In genomic region chr6:11537229-11538048, GRCh38 we compare ENCODE assay signal across 8 cellular contexts. TPM values are rescaled to one million over a fixed set of nuclear protein-coding genes. Genes with fewer than 3 reads are reported as not detected.
A peak's percentile ranks its signal among the peaks of the same experiment; 100 is the strongest.
DNase-seq lines count a peak whose midpoint lies in the region; ATAC-seq and TF ChIP-seq lines count a peak whose summit lies in the region.

A gene with protein sequence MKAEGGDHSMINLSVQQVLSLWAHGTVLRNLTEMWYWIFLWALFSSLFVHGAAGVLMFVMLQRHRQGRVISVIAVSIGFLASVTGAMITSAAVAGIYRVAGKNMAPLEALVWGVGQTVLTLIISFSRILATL (plus strand): TSS chr6:11537749. CDS start chr6:11538278, 529 bp downstream.

- H3K27me3 ChIP-seq in liver (ENCODE audit: control insufficient read depth in 4 of 4, insufficient read depth in 4 of 4, low read length in 3 of 4), result no peaks in the 10 kb centered on the region

- H3K36me3 Mint-ChIP-seq in CD14-positive monocyte, result peaks cover 16 to 19% of the 10 kb centered on the region in 2 donors

- H3K9me3 Mint-ChIP-seq in CD14-positive monocyte, result peaks cover 0 to 3% (median 0%) of the 10 kb centered on the region in 7 donors

- peaks cover 46% of the 10 kb centered on the region for H3K4me1 Mint-ChIP-seq in CD14-positive monocyte

- peak within 1 kb of the TSS; percentile 88 to 91 for H3K27ac ChIP-seq in liver (ENCODE audit: low read depth in 1 of 2, low read length in 2 of 2)

- DNase-seq in CD14-positive monocyte (ENCODE audit: low spot score), result peak; percentile 97
- DNase-seq in NCI-H526 treated with DMSO at 0.1 percent for 48 hours (lab: John Stamatoyannopoulos, UW), result peak; percentile 90
- peak; percentile 96 for DNase-seq in activated CD4-positive, alpha-beta T cell treated with anti-CD3 and anti-CD28 coated beads, Interleukin-2, amount 50 U/mL, for 1 hour
- peak; percentile 49 for DNase-seq in cortex of kidney (lab: John Stamatoyannopoulos, UW)
- peak; percentile 95 for DNase-seq in stimulated activated CD4-positive, alpha-beta T cell treated with anti-CD3 and anti-CD28 coated beads, Interleukin-4, amount 100 ng/mL, for 1 hour

- under 1% methylated on average over 110 of the region's 110 CpGs for WGBS in liver

- no peak for TF ChIP-seq RAD21 in liver (IDR thresholded peaks at IDR 0.05)

- H3K36me3 ChIP-seq in liver (ENCODE audit: control insufficient read depth in 4 of 4, insufficient read depth in 3 of 4, low read depth in 1 of 4, low read length in 3 of 4), result no peaks in the 10 kb centered on the region

- H3K27ac Mint-ChIP-seq in CD14-positive monocyte, result peak within 1 kb of the TSS; percentile 95 to 99 (median 97)

- peak; percentile 94 for ATAC-seq in GM19395 (IDR thresholded peaks at IDR 0.05; ENCODE audit: unreplicated experiment)
- peak; percentile 94 for ATAC-seq in HG03521 (IDR thresholded peaks at IDR 0.05; ENCODE audit: unreplicated experiment)

- H3K4me1 ChIP-seq in liver (ENCODE audit: control insufficient read depth in 4 of 4, insufficient read depth in 4 of 4, low read length in 3 of 4), result peaks cover 2 to 27% (median 12%) of the 10 kb centered on the region in 4 donors

- peak within 1 kb of the TSS; percentile 69 to 92 for H3K9ac ChIP-seq in liver (ENCODE audit: low read depth in 1 of 2, low read length in 2 of 2)

- peaks cover 0 to 2% (median 0%) of the 10 kb centered on the region in 3 donors for H3K27me3 Mint-ChIP-seq in CD14-positive monocyte (ENCODE audit: low read depth in 3 of 3)

- intact Hi-C loops in CD14-positive monocyte (cut with micrococcal nuclease), result loop anchor here (5.0 kb wide), 2 partner anchors 35 to 40 kb away; no protein-coding TSS in a partner anchor

- TF ChIP-seq CTCF in CD14-positive monocyte (IDR thresholded peaks at IDR 0.05), result no peak
- no peak for TF ChIP-seq CTCF in liver (IDR thresholded peaks at IDR 0.05; ENCODE audit: low read depth, low read length, missing input control)

- H3K4me3 ChIP-seq in liver (ENCODE audit: low read depth in 1 of 3, low read length in 3 of 3), result peak within 1 kb of the TSS; percentile 72 to 97 (median 80)

- peak within 1 kb of the TSS; percentile 88 to 97 for H3K4me3 Mint-ChIP-seq in CD14-positive monocyte

- no peaks in the 10 kb centered on the region for H3K9me3 ChIP-seq in liver (ENCODE audit: control insufficient read depth in 4 of 4, low read length in 3 of 4)

TF ChIP-seq in liver, 16 proteins besides CTCF, POLR2A, EP300 and RAD21:
- TF ChIP-seq SP1 (IDR thresholded peaks at IDR 0.05) (peak; percentile 59), EGR1 (IDR thresholded peaks at IDR 0.05; ENCODE audit: low read depth in 2 of 2) (peak; percentile 27 to 81), JUND (IDR thresholded peaks at IDR 0.05) (no peak), FOXA1 (IDR thresholded peaks at IDR 0.05) (no peak), FOXA2 (IDR thresholded peaks at IDR 0.05) (no peak), GABPA (IDR thresholded peaks at IDR 0.05 in 1 of 2, conservative IDR thresholded peaks at IDR 0.05 in 1 of 2) (no peak)
- TF ChIP-seq, protein P1, sequence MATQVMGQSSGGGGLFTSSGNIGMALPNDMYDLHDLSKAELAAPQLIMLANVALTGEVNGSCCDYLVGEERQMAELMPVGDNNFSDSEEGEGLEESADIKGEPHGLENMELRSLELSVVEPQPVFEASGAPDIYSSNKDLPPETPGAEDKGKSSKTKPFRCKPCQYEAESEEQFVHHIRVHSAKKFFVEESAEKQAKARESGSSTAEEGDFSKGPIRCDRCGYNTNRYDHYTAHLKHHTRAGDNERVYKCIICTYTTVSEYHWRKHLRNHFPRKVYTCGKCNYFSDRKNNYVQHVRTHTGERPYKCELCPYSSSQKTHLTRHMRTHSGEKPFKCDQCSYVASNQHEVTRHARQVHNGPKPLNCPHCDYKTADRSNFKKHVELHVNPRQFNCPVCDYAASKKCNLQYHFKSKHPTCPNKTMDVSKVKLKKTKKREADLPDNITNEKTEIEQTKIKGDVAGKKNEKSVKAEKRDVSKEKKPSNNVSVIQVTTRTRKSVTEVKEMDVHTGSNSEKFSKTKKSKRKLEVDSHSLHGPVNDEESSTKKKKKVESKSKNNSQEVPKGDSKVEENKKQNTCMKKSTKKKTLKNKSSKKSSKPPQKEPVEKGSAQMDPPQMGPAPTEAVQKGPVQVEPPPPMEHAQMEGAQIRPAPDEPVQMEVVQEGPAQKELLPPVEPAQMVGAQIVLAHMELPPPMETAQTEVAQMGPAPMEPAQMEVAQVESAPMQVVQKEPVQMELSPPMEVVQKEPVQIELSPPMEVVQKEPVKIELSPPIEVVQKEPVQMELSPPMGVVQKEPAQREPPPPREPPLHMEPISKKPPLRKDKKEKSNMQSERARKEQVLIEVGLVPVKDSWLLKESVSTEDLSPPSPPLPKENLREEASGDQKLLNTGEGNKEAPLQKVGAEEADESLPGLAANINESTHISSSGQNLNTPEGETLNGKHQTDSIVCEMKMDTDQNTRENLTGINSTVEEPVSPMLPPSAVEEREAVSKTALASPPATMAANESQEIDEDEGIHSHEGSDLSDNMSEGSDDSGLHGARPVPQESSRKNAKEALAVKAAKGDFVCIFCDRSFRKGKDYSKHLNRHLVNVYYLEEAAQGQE (IDR thresholded peaks at IDR 0.05), result peak; percentile 50

RNA-seq across cellular contexts. Expression of the gene that starts here (rescaled TPM):
- polyA plus RNA-seq in CD14-positive monocyte (10 to 100 TPM; 11.7 to 19.7 TPM), liver (1 to 10 TPM; 1.8 to 3.1 TPM)
- 10 to 100 TPM in 1 of 2 donors, 1 to 10 TPM in 1; 9.2 to 11.0 TPM for total RNA-seq in liver

Comparison
In these comparisons a context has a peak if more than half of its experiments do, and no peak if none do; other contexts are left out.
1. Peak in every context shown above with its lines: DNase-seq, ATAC-seq, H3K4me3 ChIP-seq and H3K27ac ChIP-seq.